Comparison of ENCODE assay signal across 16 cellular contexts in genomic region chr1:11594222-11594621, GRCh38.
DNase-seq lines count a peak whose midpoint lies in the region; ATAC-seq and TF ChIP-seq lines count a peak whose summit lies in the region.
"Had no signal": no experiment of that assay in that cellular context is flagged by ENCODE, and none has a peak within 500 bp of the region (broad histone marks: within the 10 kb centered on the region; RNA-seq: fewer than 3 reads in every experiment).

No MANE protein-coding gene starts in this region.

- no peaks in the 10 kb centered on the region for H3K4me1 Mint-ChIP-seq in activated CD4-positive, alpha-beta memory T cell treated with anti-CD3 and anti-CD28 coated beads for 36 hours (ENCODE audit: low read depth)
- H3K4me1 Mint-ChIP-seq: immature natural killer cell had no signal

- H3K36me3 ChIP-seq in heart right ventricle (no peaks in the 10 kb centered on the region), WERI-Rb-1 (no peaks in the 10 kb centered on the region)
- H3K36me3 ChIP-seq: BLaER1 treated with 17β-estradiol and CSF1 and Interleukin-3, amounts not matched to agents 10 nM and 100 nM; ovary; tibial artery had no signal

- WGBS in heart right ventricle, 2 donors, result 6 to 11% methylated on average over 12 of the region's 12 CpGs

- TF ChIP-seq CTCF in heart right ventricle (IDR thresholded peaks at IDR 0.05) (peak in 3 of 9 donors; percentile 8 to 33 (median 25)), WERI-Rb-1 (IDR thresholded peaks at IDR 0.05; ENCODE audit: low read depth, low read length) (peak; percentile 23; the same call in 1 of the 2 replicates)

- ATAC-seq in heart right ventricle, result peak in 7 of 8 donors; percentile 12 to 66 (median 42)
- no peak for ATAC-seq in Right ventricle myocardium superior (ENCODE audit: poor library complexity)
- ATAC-seq in GM21423 (IDR thresholded peaks at IDR 0.05; ENCODE audit: unreplicated experiment), result no peak

- H3K27ac ChIP-seq in heart right ventricle (peak overlapping the region in 5 of 10 donors; percentile 47 to 79 (median 65)), WERI-Rb-1 (no peak overlapping the region)
- H3K27ac ChIP-seq: BLaER1 treated with 17β-estradiol and CSF1 and Interleukin-3, amounts not matched to agents 10 nM and 100 nM; ovary; tibial artery had no signal

- peaks cover 0 to 22% (median 0%) of the 10 kb centered on the region in 9 donors for H3K4me1 ChIP-seq in heart right ventricle
- H3K4me1 ChIP-seq: tibial artery had no signal

- no peak overlapping the region for H3K4me3 ChIP-seq in heart right ventricle
- no peak overlapping the region for H3K4me3 ChIP-seq in WERI-Rb-1 (ENCODE audit: low read depth, low read length)
- H3K4me3 ChIP-seq in skeletal muscle cell (ENCODE audit: low read depth, low read length), result no peak overlapping the region
- H3K4me3 ChIP-seq: BLaER1 treated with 17β-estradiol and CSF1 and Interleukin-3, amounts not matched to agents 10 nM and 100 nM; ovary; tibial artery had no signal

- no peak overlapping the region for H3K4me3 Mint-ChIP-seq in activated CD4-positive, alpha-beta memory T cell treated with anti-CD3 and anti-CD28 coated beads for 36 hours
- H3K4me3 Mint-ChIP-seq: activated naive CD4-positive, alpha-beta T cell treated with anti-CD3 and anti-CD28 coated beads for 36 hours; immature natural killer cell had no signal

- H3K27me3 ChIP-seq in heart right ventricle (peaks cover 0 to 42% (median 21%) of the 10 kb centered on the region in 7 donors), WERI-Rb-1 (ENCODE audit: insufficient read depth, low read depth, severe bottlenecking) (no peaks in the 10 kb centered on the region)
- H3K27me3 ChIP-seq: BLaER1 treated with 17β-estradiol and CSF1 and Interleukin-3, amounts not matched to agents 10 nM and 100 nM; ovary had no signal

- intact Hi-C loops in heart right ventricle (cut with DNase I), result no loop called here
- intact Hi-C loops in Right ventricle myocardium superior (cut with DNase I), result no loop called here
- intact Hi-C loops in head of caudate nucleus (cut with DNase I), result no loop called here
- intact Hi-C loops in activated CD4-positive, alpha-beta memory T cell treated with anti-CD3 and anti-CD28 coated beads for 36 hours (cut with micrococcal nuclease), result no loop called here

- DNase-seq in heart right ventricle (no peak), Right ventricle myocardium superior (no peak), WERI-Rb-1 (no peak), head of caudate nucleus (peak; percentile 16 to 86 (median 58)), skeletal muscle cell (ENCODE audit: low read depth) (peak; percentile 2)
- DNase-seq in activated CD8-positive, alpha-beta memory T cell treated with anti-CD3 and anti-CD28 coated beads for 24 hours, result no peak
- no peak for DNase-seq in activated CD4-positive, alpha-beta memory T cell treated with anti-CD3 and anti-CD28 coated beads for 36 hours
- DNase-seq: activated CD4-positive, alpha-beta T cell treated with anti-CD3 and anti-CD28 coated beads for 1 hour; activated naive CD4-positive, alpha-beta T cell treated with anti-CD3 and anti-CD28 coated beads for 36 hours; immature natural killer cell; NCI-H2107; ovary; SIG-M5; tibial artery had no signal

- H3K9me3 ChIP-seq in heart right ventricle (peaks cover 0 to 8% (median 0%) of the 10 kb centered on the region in 11 donors), WERI-Rb-1 (ENCODE audit: severe bottlenecking) (no peaks in the 10 kb centered on the region)

- H3K27me3 Mint-ChIP-seq in activated CD4-positive, alpha-beta memory T cell treated with anti-CD3 and anti-CD28 coated beads for 36 hours, result peaks cover 18% of the 10 kb centered on the region

- peaks cover 4% of the 10 kb centered on the region for H3K9me3 Mint-ChIP-seq in activated CD4-positive, alpha-beta memory T cell treated with anti-CD3 and anti-CD28 coated beads for 36 hours
- H3K9me3 Mint-ChIP-seq: immature natural killer cell had no signal

- POLR2A ChIA-PET in activated CD4-positive, alpha-beta memory T cell treated with anti-CD3 and anti-CD28 coated beads for 36 hours (lab: Charles Lee), result no interaction called here

- H3K27ac Mint-ChIP-seq in activated CD4-positive, alpha-beta memory T cell treated with anti-CD3 and anti-CD28 coated beads for 36 hours, result no peak overlapping the region
- H3K27ac Mint-ChIP-seq: activated naive CD4-positive, alpha-beta T cell treated with anti-CD3 and anti-CD28 coated beads for 36 hours; immature natural killer cell had no signal

- CTCF ChIA-PET in activated CD4-positive, alpha-beta memory T cell treated with anti-CD3 and anti-CD28 coated beads for 36 hours (lab: Charles Lee), result no interaction called here

- no peaks in the 10 kb centered on the region for H3K36me3 Mint-ChIP-seq in activated CD4-positive, alpha-beta memory T cell treated with anti-CD3 and anti-CD28 coated beads for 36 hours
- H3K36me3 Mint-ChIP-seq: immature natural killer cell had no signal

Comparison
In these comparisons a context has a peak if more than half of its experiments do, and no peak if none do; other contexts are left out.
1. ATAC-seq: peak in heart right ventricle (7 of 8); none in Right ventricle myocardium superior (single experiment) and GM21423 (single experiment).
2. DNase-seq: peak in head of caudate nucleus (42 of 42) and skeletal muscle cell (single experiment); none in heart right ventricle (0 of 2), Right ventricle myocardium superior (single experiment), WERI-Rb-1 (single experiment), activated CD8-positive, alpha-beta memory T cell treated with anti-CD3 and anti-CD28 coated beads for 24 hours (single experiment) and activated CD4-positive, alpha-beta memory T cell treated with anti-CD3 and anti-CD28 coated beads for 36 hours (single experiment).